9 cellular contexts compared by ENCODE assay signal in the genomic region with DNA sequence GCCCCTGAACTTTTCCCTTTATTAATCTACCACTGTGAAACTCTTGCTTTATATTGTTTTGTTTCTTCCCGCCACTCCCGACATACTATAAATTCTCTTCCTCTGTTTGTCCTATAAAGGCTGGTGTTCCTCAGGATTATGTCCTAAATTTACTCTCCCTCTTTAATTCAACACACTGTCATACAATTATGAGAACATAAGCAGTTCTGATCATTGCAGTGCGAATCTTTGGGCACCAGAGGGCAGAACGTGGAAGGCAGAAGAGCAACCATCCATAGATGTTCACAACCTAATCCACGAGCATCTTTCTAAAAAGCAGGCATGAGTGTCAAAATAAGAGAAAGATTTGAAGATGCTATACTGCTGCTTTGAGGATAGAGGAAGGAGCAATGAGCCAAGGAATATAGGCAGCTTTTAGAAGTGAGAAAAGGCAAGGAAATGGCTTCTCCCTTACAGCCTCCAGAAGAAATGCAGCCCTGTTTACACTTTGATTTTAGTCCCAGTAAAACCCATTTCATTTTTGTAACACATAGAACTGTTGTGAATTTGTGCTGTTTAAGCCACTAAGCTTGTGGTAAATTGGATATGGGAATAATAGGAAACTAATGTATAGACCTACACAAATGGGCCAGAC.
DNase-seq lines count a peak whose midpoint lies in the region; ATAC-seq and TF ChIP-seq lines count a peak whose summit lies in the region.
"Had no signal": no experiment of that assay in that cellular context is flagged by ENCODE, and none has a peak within 500 bp of the region (broad histone marks: within the 10 kb centered on the region; RNA-seq: fewer than 3 reads in every experiment).

No MANE protein-coding gene starts in this region.

- H3F3A ChIP-seq in neural progenitor cell (ENCODE audit: low read depth) = peaks cover 12% of the 10 kb centered on the region

- H3K9me3 Mint-ChIP-seq in endothelial cell (ENCODE audit: unreplicated experiment) (no peaks in the 10 kb centered on the region), neural progenitor cell (no peaks in the 10 kb centered on the region)

- peak; percentile 78 for ATAC-seq in GM18519 (IDR thresholded peaks at IDR 0.05; ENCODE audit: low FRiP score, unreplicated experiment)
- ATAC-seq in HG02973 (IDR thresholded peaks at IDR 0.05; ENCODE audit: unreplicated experiment) = peak; percentile 80

- H3K27me3 ChIP-seq in Peyer's patch = no peaks in the 10 kb centered on the region
- H3K27me3 ChIP-seq in neural progenitor cell = no peaks in the 10 kb centered on the region

- DNase-seq in NCI-H2081 (lab: John Stamatoyannopoulos, UW) = peak; percentile 13 to 54
- no peak for DNase-seq in NCI-H2081 treated with DMSO at 0.1 percent for 48 hours (lab: John Stamatoyannopoulos, UW)
- DNase-seq in Peyer's patch = peak in 1 of 3 donors; percentile 50
- DNase-seq in endothelial cell (ENCODE audit: low spot score) = peak; percentile 41
- DNase-seq in neural progenitor cell (ENCODE audit: low spot score) = peak; percentile 59
- no peak for DNase-seq in posterior vena cava (ENCODE audit: low spot score)

- H3K27ac ChIP-seq in Peyer's patch = no peak overlapping the region
- H3K27ac ChIP-seq in neural progenitor cell = no peak overlapping the region

- no peaks in the 10 kb centered on the region for H3K36me3 Mint-ChIP-seq in endothelial cell (ENCODE audit: low read depth, unreplicated experiment)
- no peaks in the 10 kb centered on the region for H3K36me3 Mint-ChIP-seq in neural progenitor cell

- H3K27me3 Mint-ChIP-seq in endothelial cell (ENCODE audit: unreplicated experiment) (no peaks in the 10 kb centered on the region), neural progenitor cell (ENCODE audit: insufficient read depth, low read depth) (no peaks in the 10 kb centered on the region)
- H3K27me3 Mint-ChIP-seq: activated naive CD8-positive, alpha-beta T cell had no signal

- H3K4me1 Mint-ChIP-seq in endothelial cell (ENCODE audit: unreplicated experiment) (no peaks in the 10 kb centered on the region), neural progenitor cell (peaks cover 9% of the 10 kb centered on the region)

- no peaks in the 10 kb centered on the region for H3K79me2 ChIP-seq in neural progenitor cell (ENCODE audit: low read depth)

- H3K9me3 ChIP-seq in Peyer's patch (no peaks in the 10 kb centered on the region), neural progenitor cell (ENCODE audit: low read depth) (no peaks in the 10 kb centered on the region)

- intact Hi-C loops in posterior vena cava (cut with DNase I) = no loop called here

- peak overlapping the region; percentile 86 for H2AFZ ChIP-seq in neural progenitor cell (replicated peaks)

- no peaks in the 10 kb centered on the region for H4K20me1 ChIP-seq in neural progenitor cell (ENCODE audit: low read depth)

- TF ChIP-seq CTCF in Peyer's patch (IDR thresholded peaks at IDR 0.05) = peak in 4 of 6 experiments; percentile 38 to 58 (median 56)
- peak; percentile 47 for TF ChIP-seq CTCF in endothelial cell (IDR thresholded peaks at IDR 0.05; ENCODE audit: unreplicated experiment)
- peak; percentile 86 for TF ChIP-seq CTCF in neural progenitor cell (IDR thresholded peaks at IDR 0.05)

- H3K36me3 ChIP-seq in Peyer's patch (no peaks in the 10 kb centered on the region), neural progenitor cell (no peaks in the 10 kb centered on the region)

- H3K4me3 Mint-ChIP-seq in endothelial cell (ENCODE audit: unreplicated experiment) (no peak overlapping the region), neural progenitor cell (no peak overlapping the region)
- H3K4me3 Mint-ChIP-seq: activated naive CD8-positive, alpha-beta T cell had no signal

- H3K4me1 ChIP-seq in Peyer's patch (no peaks in the 10 kb centered on the region), neural progenitor cell (peaks cover 15% of the 10 kb centered on the region)

- no peak overlapping the region for H3K4me3 ChIP-seq in Peyer's patch
- H3K4me3 ChIP-seq in neural progenitor cell = no peak overlapping the region

- no peak overlapping the region for H3K9ac ChIP-seq in neural progenitor cell

- H3K4me2 ChIP-seq in neural progenitor cell = no peak overlapping the region

- H3K27ac Mint-ChIP-seq in endothelial cell (ENCODE audit: unreplicated experiment) (no peak overlapping the region), neural progenitor cell (no peak overlapping the region)
- H3K27ac Mint-ChIP-seq: activated naive CD8-positive, alpha-beta T cell had no signal

- TF ChIP-seq POLR2A in Peyer's patch (IDR thresholded peaks at IDR 0.05) = no peak

Comparison
In these comparisons a context has a peak if more than half of its experiments do, and no peak if none do; other contexts are left out.
1. DNase-seq: peak in NCI-H2081 (2 of 2), endothelial cell (single experiment) and neural progenitor cell (single experiment); none in NCI-H2081 treated with DMSO at 0.1 percent for 48 hours (single experiment) and posterior vena cava (single experiment).
2. Peak in every context shown above with its lines, with median percentiles within 50 percentile points of each other: CTCF ChIP-seq.